Comparison of ENCODE assay signal across 1 cellular context in genomic region chr2:3105814-3106569, GRCh38.
TF ChIP-seq lines count a peak whose summit lies in the region.

No MANE protein-coding gene starts in this region.

TF ChIP-seq in HepG2, 621 proteins besides CTCF, POLR2A, EP300 and RAD21 (continued from another document):
- no peak for TF ChIP-seq ZNF260 (CRISPR knock-in tag; IDR thresholded peaks at IDR 0.05; ENCODE audit: borderline replicate concordance, low read depth)
